In the genomic region with DNA sequence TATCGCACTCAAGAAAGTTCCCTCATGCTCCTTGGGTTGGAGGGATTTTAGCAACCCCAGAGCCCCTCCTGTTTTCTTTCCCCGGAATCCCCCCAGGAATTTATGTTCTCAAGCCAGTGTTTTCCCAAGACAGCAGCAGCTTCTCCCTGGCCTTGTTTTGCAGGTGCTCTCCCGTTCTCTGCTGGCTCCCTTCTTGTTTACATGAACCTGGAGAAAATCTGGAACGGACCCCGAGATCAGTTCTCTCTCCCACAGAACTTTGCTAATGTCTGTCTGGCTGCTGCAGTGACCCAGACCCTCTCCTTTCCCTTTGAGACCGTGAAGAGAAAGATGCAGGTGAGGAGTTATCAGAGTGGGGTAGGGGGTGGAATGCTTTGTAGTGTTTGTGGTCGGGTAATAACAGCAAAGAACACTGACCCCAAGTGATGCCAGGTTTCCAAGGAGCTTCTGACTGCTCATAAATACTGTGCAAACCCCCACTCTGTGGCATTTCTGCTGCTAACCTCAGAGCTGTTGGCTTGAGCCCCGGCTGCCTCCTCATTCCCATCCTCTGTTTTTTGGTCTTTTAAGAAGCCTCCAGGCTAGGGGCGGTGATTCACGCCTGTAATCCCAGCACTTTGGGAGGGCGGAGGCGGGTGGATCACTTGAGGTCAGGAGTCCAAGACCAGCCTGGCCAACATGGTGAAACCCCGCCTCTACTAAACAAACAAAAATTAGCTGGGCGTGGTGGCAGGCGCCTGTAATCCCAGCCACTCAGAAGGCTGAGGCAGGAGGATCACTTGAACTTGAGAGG, we compare ENCODE assay signal across 11 cellular contexts. TPM values are rescaled to one million over a fixed set of nuclear protein-coding genes. Genes with fewer than 3 reads are reported as not detected.
DNase-seq lines count a peak whose midpoint lies in the region; ATAC-seq and TF ChIP-seq lines count a peak whose summit lies in the region.
"Had no signal": no experiment of that assay in that cellular context is flagged by ENCODE, and none has a peak within 500 bp of the region (broad histone marks: within the 10 kb centered on the region; RNA-seq: fewer than 3 reads in every experiment).

No MANE protein-coding gene starts in this region.

- DNase-seq in COLO668 (lab: John Stamatoyannopoulos, UW; ENCODE audit: unreplicated experiment): peak; percentile 4
- DNase-seq in NCI-H2227 (lab: John Stamatoyannopoulos, UW; ENCODE audit: unreplicated experiment): peak; percentile 56
- peak; percentile 55 for DNase-seq in endodermal cell
- peak; percentile 31 to 62 (median 42) for DNase-seq in ovary
- no peak for DNase-seq in NCI-H2171 treated with DMSO at 0.1 percent for 48 hours (lab: John Stamatoyannopoulos, UW)
- DNase-seq in HuH-7.5 (ENCODE audit: low spot score): no peak
- DNase-seq: dorsolateral prefrontal cortex, NCI-H1092 treated with DMSO at 0.1 percent for 48 hours had no signal

- no peak overlapping the region for H3K4me3 Mint-ChIP-seq in endodermal cell
- H3K4me3 Mint-ChIP-seq: natural killer cell treated with Interleukin-12 subunit alpha and Interleukin-12 subunit beta and Interleukin-15 and Interleukin-18, amount 100 ng/mL, for 72 hours had no signal

- no peaks in the 10 kb centered on the region for H3K36me3 ChIP-seq in endodermal cell (ENCODE audit: control insufficient read depth, insufficient read depth, low read length)
- no peaks in the 10 kb centered on the region for H3K36me3 ChIP-seq in ovary

- H3K4me3 ChIP-seq in endodermal cell (ENCODE audit: low read length) (no peak overlapping the region), ovary (no peak overlapping the region)
- H3K4me3 ChIP-seq: dorsolateral prefrontal cortex had no signal

- no peaks in the 10 kb centered on the region for H3K27me3 Mint-ChIP-seq in endodermal cell (ENCODE audit: insufficient read depth)

- no peak overlapping the region for H3K27ac ChIP-seq in endodermal cell (ENCODE audit: low read depth, low read length)
- H3K27ac ChIP-seq in ovary: no peak overlapping the region

- ATAC-seq in GM18505 (IDR thresholded peaks at IDR 0.05; ENCODE audit: unreplicated experiment): no peak
- ATAC-seq in GM21576 (IDR thresholded peaks at IDR 0.05; ENCODE audit: unreplicated experiment): no peak
- ATAC-seq: natural killer cell treated with Interleukin-12 subunit alpha and Interleukin-12 subunit beta and Interleukin-15 and Interleukin-18, amount 100 ng/mL, for 72 hours had no signal

- no peak overlapping the region for H3K27ac Mint-ChIP-seq in endodermal cell
- H3K27ac Mint-ChIP-seq: natural killer cell treated with Interleukin-12 subunit alpha and Interleukin-12 subunit beta and Interleukin-15 and Interleukin-18, amount 100 ng/mL, for 72 hours had no signal

- H3K9me3 ChIP-seq in endodermal cell (ENCODE audit: control insufficient read depth, low read length) (no peaks in the 10 kb centered on the region), ovary (no peaks in the 10 kb centered on the region)

- H3K27me3 ChIP-seq in endodermal cell (ENCODE audit: control insufficient read depth, insufficient read depth, low read length, poor library complexity, severe bottlenecking) (no peaks in the 10 kb centered on the region), ovary (no peaks in the 10 kb centered on the region)

- TF ChIP-seq POLR2A in ovary (IDR thresholded peaks at IDR 0.05) (no peak), GM18505 (IDR thresholded peaks at IDR 0.05; ENCODE audit: borderline replicate concordance, extremely low read depth, insufficient read depth, insufficient read length) (no peak)

- no peaks in the 10 kb centered on the region for H3K4me1 Mint-ChIP-seq in endodermal cell

- H3K36me3 Mint-ChIP-seq in endodermal cell (ENCODE audit: low read depth): peaks cover 10% of the 10 kb centered on the region

- TF ChIP-seq CTCF in endodermal cell (conservative IDR thresholded peaks at IDR 0.05): no peak
- TF ChIP-seq CTCF in ovary (IDR thresholded peaks at IDR 0.05): no peak

- 60 to 87% methylated on average over 1 to 12 of the region's 15 CpGs for WGBS in endodermal cell (ENCODE audit: insufficient coverage in 1 of 2, insufficient read length in 1 of 2), 2 experiments
- 41 to 51% (median 45%) methylated on average over 15 of the region's 15 CpGs for WGBS in ovary, 3 donors

- no peaks in the 10 kb centered on the region for H3K4me1 ChIP-seq in endodermal cell (ENCODE audit: control insufficient read depth, insufficient read depth, low read length)
- no peaks in the 10 kb centered on the region for H3K4me1 ChIP-seq in ovary (ENCODE audit: insufficient read depth)

- no peak for TF ChIP-seq EP300 in ovary (IDR thresholded peaks at IDR 0.05)

- H3K9me3 Mint-ChIP-seq in endodermal cell: peaks cover 45% of the 10 kb centered on the region
- H3K9me3 Mint-ChIP-seq: natural killer cell treated with Interleukin-12 subunit alpha and Interleukin-12 subunit beta and Interleukin-15 and Interleukin-18, amount 100 ng/mL, for 72 hours had no signal

- intact Hi-C loops in ovary (cut with DNase I): no loop called here

- no peak overlapping the region for H3K9ac ChIP-seq in endodermal cell (ENCODE audit: extremely low read depth, low read length, poor library complexity, severe bottlenecking)

RNA-seq across cellular contexts. Expression of a gene that starts 11.1 kb away (rescaled TPM):
- total RNA-seq in endodermal cell (1 to 10 TPM; 4.4 to 4.9 TPM), ovary (10 to 100 TPM in 3 of 7 donors, 1 to 10 TPM in 4; 6.6 to 14.5 (median 8.2) TPM)
- 4.0 TPM for polyA plus RNA-seq in endodermal cell (2013, experiment 1 of 2)
- polyA plus RNA-seq in endodermal cell (2013, experiment 2 of 2): 3.9 TPM
- polyA plus RNA-seq in ovary: 10 to 100 TPM in 1 of 2 donors, 1 to 10 TPM in 1; 6.4 to 13.8 TPM

RNA-seq across cellular contexts. Expression of a gene that starts 58.0 kb away (rescaled TPM):
- total RNA-seq in endodermal cell: 100 to 1,000 TPM; 321 TPM
- polyA plus RNA-seq in endodermal cell (2013, experiment 1 of 2): 339 TPM
- 304 TPM for polyA plus RNA-seq in endodermal cell (2013, experiment 2 of 2)
- total RNA-seq in ovary: 100 to 1,000 TPM in 6 of 7 donors, 10 to 100 TPM in 1; 97.2 to 166 (median 138) TPM
- polyA plus RNA-seq in ovary: 100 to 1,000 TPM; 147 to 214 TPM

Comparison
In these comparisons a context has a peak if more than half of its experiments do, and no peak if none do; other contexts are left out.
1. DNase-seq: peak in COLO668 (single experiment), NCI-H2227 (single experiment), endodermal cell (single experiment) and ovary (5 of 5); none in NCI-H2171 treated with DMSO at 0.1 percent for 48 hours (single experiment) and HuH-7.5 (single experiment).